ENCODE assay signal across 1 cellular context in the genomic region with DNA sequence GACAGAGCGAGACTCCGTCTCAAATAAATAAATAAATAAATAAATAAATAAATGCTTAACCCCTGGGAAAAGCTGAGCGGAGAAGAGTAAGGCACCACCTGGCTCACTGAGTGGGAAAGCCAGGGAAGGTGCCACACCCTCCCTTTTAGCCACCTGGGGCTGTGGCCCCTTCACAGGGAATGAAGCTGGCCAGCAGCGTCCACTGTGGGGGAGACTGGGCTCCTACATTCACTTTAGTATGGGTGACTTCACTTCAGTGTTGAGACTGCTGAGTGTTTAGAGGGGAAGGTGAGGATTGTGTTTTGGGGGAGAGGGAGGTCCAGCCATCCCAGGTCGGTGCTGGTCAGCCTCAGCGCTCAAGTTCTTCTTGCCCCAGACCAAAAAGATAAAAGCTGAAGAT.
TF ChIP-seq lines count a peak whose summit lies in the region.

No MANE protein-coding gene starts in this region.

TF ChIP-seq in K562, 482 proteins besides CTCF, POLR2A, EP300 and RAD21:
- TF ChIP-seq CC2D1A (IDR thresholded peaks at IDR 0.05), result 0 out of 2 replicates have a peak, but pooled peaks have one; percentile 7
- no peak for TF ChIP-seq ZNF584 (CRISPR knock-in tag; IDR thresholded peaks at IDR 0.05; ENCODE audit: low read depth)
- no peak for TF ChIP-seq CBX1 (IDR thresholded peaks at IDR 0.05; ENCODE audit: low read depth)
- TF ChIP-seq MIER1 (IDR thresholded peaks at IDR 0.05; ENCODE audit: low read depth), result no peak
- TF ChIP-seq GATAD2B (IDR thresholded peaks at IDR 0.05; ENCODE audit: borderline replicate concordance), result no peak
- no peak for TF ChIP-seq NFE2 (IDR thresholded peaks at IDR 0.05; ENCODE audit: low read depth)
- TF ChIP-seq RCOR1 (IDR thresholded peaks at IDR 0.05; ENCODE audit: borderline replicate concordance in 1 of 2, low read depth in 2 of 2, low read length in 2 of 2), result 0 out of 4 replicates have a peak, but pooled peaks of 1 of the 2 experiments have one; percentile 7
